17 cellular contexts compared by ENCODE assay signal in genomic region chr7:93145324-93145723, GRCh38. TPM values are rescaled to one million over a fixed set of nuclear protein-coding genes. Genes with fewer than 3 reads are reported as not detected.
A peak's percentile ranks its signal among the peaks of the same experiment; 100 is the strongest.
DNase-seq lines count a peak whose midpoint lies in the region; ATAC-seq and TF ChIP-seq lines count a peak whose summit lies in the region.
"Had no signal": no experiment of that assay in that cellular context is flagged by ENCODE, and none has a peak within 500 bp of the region (broad histone marks: within the 10 kb centered on the region; RNA-seq: fewer than 3 reads in every experiment).

No MANE protein-coding gene starts in this region.

- no peak overlapping the region for H3K27ac Mint-ChIP-seq in activated naive CD8-positive, alpha-beta T cell
- no peak overlapping the region for H3K27ac Mint-ChIP-seq in activated naive CD8-positive, alpha-beta T cell treated with anti-CD3 and anti-CD28 coated beads, Interleukin-2, amount 50 U/mL, for 24 hours

- TF ChIP-seq CTCF in upper lobe of right lung (IDR thresholded peaks at IDR 0.05), result no peak
- TF ChIP-seq CTCF in GM13976 (IDR thresholded peaks at IDR 0.05; ENCODE audit: borderline replicate concordance, control extremely low read depth, extremely low read depth, insufficient read depth, missing control alignments), result no peak
- TF ChIP-seq CTCF in ovary (IDR thresholded peaks at IDR 0.05), result no peak

- H3K18ac ChIP-seq in mesenchymal stem cell (ENCODE audit: low read depth in 1 of 2, low read length in 2 of 2), result no peak overlapping the region

- H3K14ac ChIP-seq in mesenchymal stem cell (ENCODE audit: low read length in 2 of 2), result no peak overlapping the region

- H3K4me3 Mint-ChIP-seq in activated naive CD8-positive, alpha-beta T cell, result peak overlapping the region; percentile 33
- H3K4me3 Mint-ChIP-seq in activated naive CD8-positive, alpha-beta T cell treated with anti-CD3 and anti-CD28 coated beads, Interleukin-2, amount 50 U/mL, for 24 hours, result no peak overlapping the region

- H3K36me3 Mint-ChIP-seq in activated naive CD8-positive, alpha-beta T cell, result peaks cover 25% of the 10 kb centered on the region
- H3K36me3 Mint-ChIP-seq in activated naive CD8-positive, alpha-beta T cell treated with anti-CD3 and anti-CD28 coated beads, Interleukin-2, amount 50 U/mL, for 24 hours (ENCODE audit: low read depth), result peaks cover 11% of the 10 kb centered on the region

- no peak overlapping the region for H2BK120ac ChIP-seq in mesenchymal stem cell (ENCODE audit: low read depth, low read length)

- H3K9me3 Mint-ChIP-seq in activated naive CD8-positive, alpha-beta T cell (ENCODE audit: low read depth), result no peaks in the 10 kb centered on the region
- H3K9me3 Mint-ChIP-seq in activated naive CD8-positive, alpha-beta T cell treated with anti-CD3 and anti-CD28 coated beads, Interleukin-2, amount 50 U/mL, for 24 hours, result peaks cover 7% of the 10 kb centered on the region

- H3K27me3 Mint-ChIP-seq in activated naive CD8-positive, alpha-beta T cell, result no peaks in the 10 kb centered on the region
- H3K27me3 Mint-ChIP-seq in activated naive CD8-positive, alpha-beta T cell treated with anti-CD3 and anti-CD28 coated beads, Interleukin-2, amount 50 U/mL, for 24 hours, result no peaks in the 10 kb centered on the region
- H3K27me3 Mint-ChIP-seq: stimulated activated naive CD8-positive, alpha-beta T cell treated with anti-CD3 and anti-CD28 coated beads, Interleukin-15, amount 100 ng/mL, for 72 hours had no signal

- no peak overlapping the region for H2BK15ac ChIP-seq in mesenchymal stem cell (ENCODE audit: low read depth, poor library complexity, severe bottlenecking)

- H3K4me3 ChIP-seq in adipocyte (ENCODE audit: low read length) (no peak overlapping the region), upper lobe of right lung (no peak overlapping the region), ovary (no peak overlapping the region), mesenchymal stem cell (ENCODE audit: insufficient read depth in 1 of 2, low read depth in 1 of 2, low read length in 2 of 2) (no peak overlapping the region)
- H3K4me3 ChIP-seq: HAP-1, psoas muscle, vagina had no signal

- no peak for TF ChIP-seq POLR2A in ovary (IDR thresholded peaks at IDR 0.05)

- H3K27ac ChIP-seq in upper lobe of right lung (no peak overlapping the region), ovary (no peak overlapping the region), mesenchymal stem cell (ENCODE audit: low read length, poor library complexity, severe bottlenecking) (no peak overlapping the region)
- H3K27ac ChIP-seq: psoas muscle, vagina had no signal

- H3K23ac ChIP-seq in mesenchymal stem cell (ENCODE audit: low read length in 2 of 2), result no peak overlapping the region

- H2BK12ac ChIP-seq in mesenchymal stem cell (ENCODE audit: low read length in 2 of 2), result no peak overlapping the region

- 70 to 80% (median 78%) methylated on average over 3 of the region's 3 CpGs for WGBS in ovary, 3 donors
- WGBS in mesenchymal stem cell, result 100% methylated on average over 1 of the region's 3 CpGs

- H3K4me1 Mint-ChIP-seq in activated naive CD8-positive, alpha-beta T cell (ENCODE audit: low read depth), result peaks cover 33% of the 10 kb centered on the region
- peaks cover 36% of the 10 kb centered on the region for H3K4me1 Mint-ChIP-seq in activated naive CD8-positive, alpha-beta T cell treated with anti-CD3 and anti-CD28 coated beads, Interleukin-2, amount 50 U/mL, for 24 hours

- DNase-seq in activated naive CD8-positive, alpha-beta T cell treated with anti-CD3 and anti-CD28 coated beads, Interleukin-2, amount 50 U/mL, for 24 hours, result no peak
- peak; percentile 95 to 100 for DNase-seq in NOMO-1 (lab: John Stamatoyannopoulos, UW; ENCODE audit: unreplicated experiment in 2 of 2)
- DNase-seq in adipocyte (ENCODE audit: low read depth), result peak; percentile 19
- DNase-seq in upper lobe of right lung, result no peak
- no peak for DNase-seq in GM13976 (ENCODE audit: low spot score)
- no peak for DNase-seq in ovary
- no peak for DNase-seq in mesenchymal stem cell
- DNase-seq: activated naive CD4-positive, alpha-beta T cell treated with Interleukin-2 at 50 U/mL for 16 hours; Calu3; NCI-H1048; psoas muscle; stimulated activated naive CD8-positive, alpha-beta T cell treated with anti-CD3 and anti-CD28 coated beads, Interleukin-15, amount 100 ng/mL, for 72 hours had no signal

- H4K8ac ChIP-seq in mesenchymal stem cell (ENCODE audit: low read length), result no peak overlapping the region

- H3K4me1 ChIP-seq in adipocyte (ENCODE audit: control insufficient read depth, insufficient read depth, low read length), result peaks cover 19% of the 10 kb centered on the region
- peaks cover 20% of the 10 kb centered on the region for H3K4me1 ChIP-seq in upper lobe of right lung
- H3K4me1 ChIP-seq in ovary (ENCODE audit: insufficient read depth), result peaks cover 5% of the 10 kb centered on the region
- no peaks in the 10 kb centered on the region for H3K4me1 ChIP-seq in mesenchymal stem cell (ENCODE audit: control insufficient read depth, insufficient read depth, low read depth, low read length)
- H3K4me1 ChIP-seq: HAP-1 had no signal

- H3K27me3 ChIP-seq in adipocyte (replicated peaks; ENCODE audit: control insufficient read depth, insufficient read depth, low read length) (no peaks in the 10 kb centered on the region), upper lobe of right lung (no peaks in the 10 kb centered on the region), ovary (no peaks in the 10 kb centered on the region), mesenchymal stem cell (ENCODE audit: control insufficient read depth in 1 of 2, insufficient read depth in 1 of 2, low read length in 2 of 2) (no peaks in the 10 kb centered on the region)
- H3K27me3 ChIP-seq: vagina had no signal

- no peaks in the 10 kb centered on the region for H3K9me3 ChIP-seq in adipocyte (ENCODE audit: control insufficient read depth, low read length)
- H3K9me3 ChIP-seq in upper lobe of right lung, result no peaks in the 10 kb centered on the region
- H3K9me3 ChIP-seq in ovary, result peaks cover 0 to 8% of the 10 kb centered on the region in 2 donors
- no peaks in the 10 kb centered on the region for H3K9me3 ChIP-seq in mesenchymal stem cell (ENCODE audit: control insufficient read depth, low read length)
- H3K9me3 ChIP-seq: HAP-1, psoas muscle, vagina had no signal

- no peak overlapping the region for H3K4me2 ChIP-seq in mesenchymal stem cell (ENCODE audit: low read length, poor library complexity, severe bottlenecking)

- no peak overlapping the region for H2AFZ ChIP-seq in mesenchymal stem cell (ENCODE audit: low read depth, low read length)

- H2AK5ac ChIP-seq in mesenchymal stem cell (ENCODE audit: low read length, severe bottlenecking), result no peak overlapping the region

- no peak overlapping the region for H4K91ac ChIP-seq in mesenchymal stem cell (ENCODE audit: low read length)

- H3K9ac ChIP-seq in adipocyte (ENCODE audit: low read length) (no peak overlapping the region), mesenchymal stem cell (ENCODE audit: low read length) (no peak overlapping the region)

- no peak for TF ChIP-seq EP300 in ovary (IDR thresholded peaks at IDR 0.05)

- H2BK5ac ChIP-seq in mesenchymal stem cell (ENCODE audit: low read depth, low read length, poor library complexity, severe bottlenecking), result no peak overlapping the region

- H3K36me3 ChIP-seq in adipocyte (ENCODE audit: control insufficient read depth, insufficient read depth, low read length, severe bottlenecking), result peaks cover 20% of the 10 kb centered on the region
- peaks cover 26% of the 10 kb centered on the region for H3K36me3 ChIP-seq in upper lobe of right lung
- no peaks in the 10 kb centered on the region for H3K36me3 ChIP-seq in ovary
- H3K36me3 ChIP-seq in mesenchymal stem cell (ENCODE audit: control insufficient read depth in 1 of 2, insufficient read depth in 2 of 2, low read depth in 1 of 2, low read length in 2 of 2), result peaks cover 3 to 56% of the 10 kb centered on the region in 2 experiments
- H3K36me3 ChIP-seq: HAP-1 had no signal

- ATAC-seq in activated naive CD8-positive, alpha-beta T cell treated with anti-CD3 and anti-CD28 coated beads, Interleukin-2, amount 50 U/mL, for 24 hours, result no peak
- ATAC-seq in upper lobe of right lung, result peak; percentile 59
- ATAC-seq: left lobe of liver; Right ventricle myocardium inferior; stimulated activated naive CD8-positive, alpha-beta T cell treated with anti-CD3 and anti-CD28 coated beads, Interleukin-15, amount 100 ng/mL, for 72 hours had no signal

- intact Hi-C loops in upper lobe of right lung (cut with DNase I) (no loop called here), ovary (cut with DNase I) (no loop called here)

- in situ Hi-C loops in GM13976 (cut with MboI; ENCODE audit: low sequenced_read_pairs, unreplicated experiment), result no loop called here

- no peak overlapping the region for H3K4ac ChIP-seq in mesenchymal stem cell (ENCODE audit: low read depth in 1 of 2, low read length in 2 of 2)

- H3K79me1 ChIP-seq in mesenchymal stem cell (replicated peaks; ENCODE audit: low read length, poor library complexity, severe bottlenecking), result peaks cover 2% of the 10 kb centered on the region

RNA-seq across cellular contexts. Expression of gene SAMD9L, which starts 2.9 kb away (rescaled TPM):
- 46.5 TPM for total RNA-seq in upper lobe of right lung
- total RNA-seq in ovary, result 10 to 100 TPM in 2 of 7 donors, 1 to 10 TPM in 5; 6.7 to 12.5 (median 8.7) TPM
- polyA plus RNA-seq in ovary, result 10 to 100 TPM in 1 of 2 donors, 1 to 10 TPM in 1; 4.2 to 18.5 TPM
- polyA plus RNA-seq in mesenchymal stem cell (2013, experiment 1 of 2), result 7.0 TPM
- polyA plus RNA-seq in mesenchymal stem cell (2013, experiment 2 of 2), result 6.9 TPM

RNA-seq across cellular contexts. Expression of gene SAMD9, which starts 27.5 kb away (rescaled TPM):
- 21.2 TPM for total RNA-seq in upper lobe of right lung
- total RNA-seq in ovary, result 10 to 100 TPM in 3 of 7 donors, 1 to 10 TPM in 4; 6.8 to 10.3 (median 9.1) TPM
- 1 to 10 TPM; 3.3 to 7.4 TPM for polyA plus RNA-seq in ovary
- polyA plus RNA-seq in mesenchymal stem cell (2013, experiment 1 of 2), result 4.6 TPM
- polyA plus RNA-seq in mesenchymal stem cell (2013, experiment 2 of 2), result 4.6 TPM

Comparison
In these comparisons a context has a peak if more than half of its experiments do, and no peak if none do; other contexts are left out.
1. DNase-seq: peak in NOMO-1 (2 of 2) and adipocyte (single experiment); none in activated naive CD8-positive, alpha-beta T cell treated with anti-CD3 and anti-CD28 coated beads, Interleukin-2, amount 50 U/mL, for 24 hours (single experiment), upper lobe of right lung (single experiment), GM13976 (single experiment), ovary (0 of 5) and mesenchymal stem cell (single experiment).